Comparison of ENCODE assay signal across 25 cellular contexts in the genomic region with DNA sequence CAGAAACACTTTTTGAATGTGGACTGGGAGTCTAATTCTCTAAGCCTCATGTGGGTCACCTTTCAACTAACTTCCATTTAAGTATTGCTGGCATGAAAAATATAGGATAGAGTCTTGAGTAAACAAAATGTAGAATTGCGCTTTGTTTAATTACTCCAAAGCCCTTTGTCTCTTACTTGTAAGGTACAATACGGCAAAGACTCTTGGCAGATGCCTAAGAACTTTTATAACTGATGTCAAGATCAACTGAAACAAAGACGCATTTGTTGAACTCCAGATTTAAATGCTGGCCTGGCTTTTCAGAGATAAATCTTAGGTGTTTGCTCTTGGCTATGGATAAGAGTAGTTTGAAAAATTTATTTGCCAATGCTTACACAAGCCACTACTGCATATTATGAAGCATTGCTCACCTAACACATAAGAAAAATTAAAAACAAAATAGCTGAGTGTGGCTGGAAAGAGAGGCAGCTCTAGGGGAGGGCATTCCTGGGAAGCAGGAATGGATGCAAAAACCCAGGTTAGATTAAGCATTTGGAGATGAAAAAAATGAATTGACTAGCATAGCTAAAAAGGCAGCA.
"Had no signal": no experiment of that assay in that cellular context is flagged by ENCODE, and none has a peak within 500 bp of the region (broad histone marks: within the 10 kb centered on the region; RNA-seq: fewer than 3 reads in every experiment).

No MANE protein-coding gene starts in this region.

- DNase-seq: activated CD4-positive, alpha-beta T cell treated with anti-CD3 and anti-CD28 coated beads for 1 hour; activated CD4-positive, alpha-beta T cell treated with anti-CD3 and anti-CD28 coated beads, Interleukin-2, amount 50 U/mL, for 4 hours; activated naive CD4-positive, alpha-beta T cell treated with anti-CD3 and anti-CD28 coated beads for 36 hours; activated naive CD8-positive, alpha-beta T cell treated with anti-CD3 and anti-CD28 coated beads, Interleukin-2, amount 50 U/mL, for 24 hours; activated T-cell treated with anti-CD3 and anti-CD28 coated beads, Interleukin-2, amount 50 U/mL, for 1 hour; dorsolateral prefrontal cortex; endodermal cell; erythroblast; left ventricle myocardium superior; mesendoderm; nephron progenitor cell; occipital lobe; psoas muscle; right lobe of liver; spleen; stimulated activated CD4-positive, alpha-beta T cell treated with anti-CD3 and anti-CD28 coated beads, Interleukin-1b, Interleukin-23, amount 100 ng/mL, for 48 hours; stimulated activated naive CD8-positive, alpha-beta T cell treated with anti-CD3 and anti-CD28 coated beads, Interleukin-15, amount 100 ng/mL, for 72 hours; T-helper 1 cell; T1000 had no signal

- H3K4me2 ChIP-seq: hepatocyte had no signal

- H3K36me3 ChIP-seq: ascending aorta, cardiac muscle cell, right lobe of liver, spleen, thoracic aorta had no signal

- H2AFZ ChIP-seq: hepatocyte had no signal

- H3K4me1 ChIP-seq: ascending aorta, psoas muscle, right lobe of liver, spleen had no signal

- H3K27ac ChIP-seq: ascending aorta, cardiac muscle cell, hepatocyte, psoas muscle, right lobe of liver, spleen, thoracic aorta had no signal

- ATAC-seq: activated naive CD8-positive, alpha-beta T cell treated with anti-CD3 and anti-CD28 coated beads, Interleukin-2, amount 50 U/mL, for 24 hours; left ventricle myocardium superior; psoas muscle; right lobe of liver; stimulated activated naive CD8-positive, alpha-beta T cell treated with anti-CD3 and anti-CD28 coated beads, Interleukin-15, amount 100 ng/mL, for 72 hours had no signal

- H3K9me3 ChIP-seq: ascending aorta, right lobe of liver, thoracic aorta had no signal

- H3K27me3 ChIP-seq: ascending aorta, cardiac muscle cell, dorsolateral prefrontal cortex, hepatocyte, right lobe of liver, spleen had no signal

- H3K4me3 ChIP-seq: ascending aorta, cardiac muscle cell, dorsolateral prefrontal cortex, hepatocyte, psoas muscle, right lobe of liver, spleen, thoracic aorta had no signal

- FAIRE-seq: keratinocyte, urothelium cell line had no signal
